In genomic region chr4:37981844-37982720, GRCh38 we compare ENCODE assay signal across 14 cellular contexts. TPM values are rescaled to one million over a fixed set of nuclear protein-coding genes. Genes with fewer than 3 reads are reported as not detected.
A peak's percentile ranks its signal among the peaks of the same experiment; 100 is the strongest.
DNase-seq lines count a peak whose midpoint lies in the region; ATAC-seq, FAIRE-seq and TF ChIP-seq lines count a peak whose summit lies in the region.
"Had no signal": no experiment of that assay in that cellular context is flagged by ENCODE, and none has a peak within 500 bp of the region (broad histone marks: within the 10 kb centered on the region; RNA-seq: fewer than 3 reads in every experiment).

No MANE protein-coding gene starts in this region.

- no peak for TF ChIP-seq CTCF in H1 (IDR thresholded peaks at IDR 0.05; ENCODE audit: control extremely low read depth in 1 of 3, insufficient read depth in 1 of 3, low read depth in 1 of 3, low read length in 3 of 3)
- TF ChIP-seq CTCF in osteocyte (IDR thresholded peaks at IDR 0.05) = no peak

- CTCF ChIA-PET in H1 (lab: Charles Lee; ENCODE audit: partially characterized antibody) = interaction anchor here (0.9 to 1.3 kb wide), 3 partner anchors 16 to 19 kb away, joined by 3 read pairs; no protein-coding TSS in a partner anchor
- CTCF ChIA-PET in activated CD8-positive, alpha-beta T cell treated with anti-CD3 and anti-CD28 coated beads, Interleukin-2, amount 10 ng/mL, durations not matched to agents 7 days and 5 days (lab: Charles Lee) = no interaction called here

- H3K36me3 ChIP-seq in HUES48 (ENCODE audit: control insufficient read depth, insufficient read depth, low read length) (no peaks in the 10 kb centered on the region), H1 (ENCODE audit: control insufficient read depth in 2 of 4, insufficient read depth in 4 of 4, low read length in 3 of 4) (no peaks in the 10 kb centered on the region)

- H3K4me2 ChIP-seq in H1 (ENCODE audit: insufficient read depth in 1 of 2, low read depth in 2 of 2, low read length in 2 of 2) = peak overlapping the region; percentile 28 to 44; a peak in 2 of 4 replicates

- H3K27me3 Mint-ChIP-seq in osteocyte (ENCODE audit: unreplicated experiment) = no peaks in the 10 kb centered on the region
- no peaks in the 10 kb centered on the region for H3K27me3 Mint-ChIP-seq in activated CD8-positive, alpha-beta T cell treated with anti-CD3 and anti-CD28 coated beads, Interleukin-2, amount 10 ng/mL, durations not matched to agents 7 days and 5 days (ENCODE audit: low read depth)
- H3K27me3 Mint-ChIP-seq: activated naive CD8-positive, alpha-beta T cell treated with anti-CD3 and anti-CD28 coated beads, Interleukin-2, amount 10 ng/mL, durations not matched to agents 7 days and 5 days had no signal

- no peak overlapping the region for H3K4ac ChIP-seq in H1 (replicated peaks; ENCODE audit: insufficient read length, low read depth, low read length)

- H3K18ac ChIP-seq in H1 (ENCODE audit: extremely low read depth, low read length) = peak overlapping the region; percentile 14; the same call in 1 of the 2 replicates

- H3K79me1 ChIP-seq in H1 (ENCODE audit: low read depth, low read length) = no peaks in the 10 kb centered on the region

- H3K9me3 ChIP-seq in HUES48 (ENCODE audit: control insufficient read depth, insufficient read depth, low read length) = no peaks in the 10 kb centered on the region
- no peaks in the 10 kb centered on the region for H3K9me3 ChIP-seq in H1 (ENCODE audit: insufficient read depth in 2 of 2, low read depth in 1 of 2, low read length in 1 of 2)
- H3K9me3 ChIP-seq: HAP-1, testis had no signal

- H2BK120ac ChIP-seq in H1 (replicated peaks; ENCODE audit: low read depth, low read length) = no peak overlapping the region

- H3K4me3 Mint-ChIP-seq in osteocyte (ENCODE audit: unreplicated experiment) = no peak overlapping the region
- no peak overlapping the region for H3K4me3 Mint-ChIP-seq in activated CD8-positive, alpha-beta T cell treated with anti-CD3 and anti-CD28 coated beads, Interleukin-2, amount 10 ng/mL, durations not matched to agents 7 days and 5 days
- H3K4me3 Mint-ChIP-seq: activated naive CD8-positive, alpha-beta T cell treated with anti-CD3 and anti-CD28 coated beads, Interleukin-2, amount 10 ng/mL, durations not matched to agents 7 days and 5 days had no signal

- 0 out of 2 replicates have a peak overlapping the region, but pooled peaks have one; percentile 36 for H2BK5ac ChIP-seq in H1 (ENCODE audit: low read depth, low read length)

- H2BK15ac ChIP-seq in H1 (ENCODE audit: low read length) = peak overlapping the region; percentile 34; the same call in 1 of the 2 replicates

- peaks cover 6 to 7% of the 10 kb centered on the region in 2 experiments for H4K20me1 ChIP-seq in H1 (replicated peaks in 1 of 2; ENCODE audit: control insufficient read depth in 1 of 2, insufficient read depth in 2 of 2, low read length in 2 of 2)

- no peak overlapping the region for H3K23ac ChIP-seq in H1 (ENCODE audit: insufficient read length)

- H3K27ac ChIP-seq in HUES48 (ENCODE audit: low read depth, low read length) = peak overlapping the region; percentile 23
- no peak overlapping the region for H3K27ac ChIP-seq in H1 (ENCODE audit: low read depth, low read length)
- H3K27ac ChIP-seq: testis had no signal

- DNase-seq in Ammon's horn (ENCODE audit: low spot score) = peak; percentile 56
- DNase-seq in H1 (ENCODE audit: low read depth in 1 of 2, low spot score in 2 of 2) = no peak
- no peak for DNase-seq in osteocyte (ENCODE audit: extremely low spot score, unreplicated experiment)
- no peak for DNase-seq in activated CD8-positive, alpha-beta T cell treated with anti-CD3 and anti-CD28 coated beads, Interleukin-2, amount 10 ng/mL, durations not matched to agents 7 days and 5 days
- DNase-seq in amniotic stem cell (lab: John Stamatoyannopoulos, UW) = no peak
- DNase-seq: activated CD4-positive, alpha-beta T cell treated with anti-CD3 and anti-CD28 coated beads, Interleukin-2, amount 50 U/mL, for 1 hour; activated naive CD8-positive, alpha-beta T cell treated with anti-CD3 and anti-CD28 coated beads, Interleukin-2, amount 10 ng/mL, durations not matched to agents 7 days and 5 days; SIG-M5; stimulated activated CD4-positive, alpha-beta T cell treated with anti-CD3 and anti-CD28 coated beads, Interleukin-2, amount 100 ng/mL, for 24 hours; testis had no signal

- H4K91ac ChIP-seq in H1 (replicated peaks; ENCODE audit: insufficient read length, low read length) = no peak overlapping the region

- H4K8ac ChIP-seq in H1 (ENCODE audit: extremely low read depth, insufficient read depth, low read length) = no peak overlapping the region

- H3K36me3 Mint-ChIP-seq in osteocyte (ENCODE audit: unreplicated experiment) = no peaks in the 10 kb centered on the region
- peaks cover 3% of the 10 kb centered on the region for H3K36me3 Mint-ChIP-seq in activated CD8-positive, alpha-beta T cell treated with anti-CD3 and anti-CD28 coated beads, Interleukin-2, amount 10 ng/mL, durations not matched to agents 7 days and 5 days (ENCODE audit: low read depth)

- peaks cover 0 to 81% of the 10 kb centered on the region in 2 experiments; a peak in 3 of 4 replicates for H3K79me2 ChIP-seq in H1 (ENCODE audit: control insufficient read depth in 1 of 2, insufficient read depth in 2 of 2, low read length in 2 of 2)

- no peak for ATAC-seq in activated CD8-positive, alpha-beta T cell treated with anti-CD3 and anti-CD28 coated beads, Interleukin-2, amount 10 ng/mL, durations not matched to agents 7 days and 5 days
- ATAC-seq in GM18868 (IDR thresholded peaks at IDR 0.05; ENCODE audit: unreplicated experiment) (no peak), GM21447 (IDR thresholded peaks at IDR 0.05; ENCODE audit: unreplicated experiment) (no peak)

- POLR2A ChIA-PET in H1 (lab: Charles Lee; ENCODE audit: partially characterized antibody) = interaction anchor here (0.8 kb wide), 1 partner anchor 12 kb away, joined by 3 read pairs; no protein-coding TSS in a partner anchor
- POLR2A ChIA-PET in activated CD8-positive, alpha-beta T cell treated with anti-CD3 and anti-CD28 coated beads, Interleukin-2, amount 10 ng/mL, durations not matched to agents 7 days and 5 days (lab: Charles Lee) = no interaction called here

- peaks cover 36% of the 10 kb centered on the region for H3K4me1 Mint-ChIP-seq in osteocyte (ENCODE audit: unreplicated experiment)
- peaks cover 37% of the 10 kb centered on the region for H3K4me1 Mint-ChIP-seq in activated CD8-positive, alpha-beta T cell treated with anti-CD3 and anti-CD28 coated beads, Interleukin-2, amount 10 ng/mL, durations not matched to agents 7 days and 5 days (ENCODE audit: low read depth)

- TF ChIP-seq EP300 in H1 (IDR thresholded peaks at IDR 0.05; ENCODE audit: borderline replicate concordance in 1 of 2, low read depth in 2 of 2, low read length in 2 of 2) = no peak

- WGBS in H1 (ENCODE audit: extremely low coverage in 1 of 2, insufficient coverage in 1 of 2, insufficient read length in 1 of 2, insufficient replicate concordance in 2 of 2, low coverage in 1 of 2, low lambda C conversion rate in 2 of 2, missing lambda C conversion rate in 1 of 2), 2 experiments = 49% methylated on average over 7 of the region's 7 CpGs; no CpG with 5 or more reads in 1 of the 2 experiments

- no peaks in the 10 kb centered on the region for H3K9me3 Mint-ChIP-seq in osteocyte (ENCODE audit: unreplicated experiment)
- H3K9me3 Mint-ChIP-seq in activated CD8-positive, alpha-beta T cell treated with anti-CD3 and anti-CD28 coated beads, Interleukin-2, amount 10 ng/mL, durations not matched to agents 7 days and 5 days (ENCODE audit: insufficient read depth) = no peaks in the 10 kb centered on the region
- H3K9me3 Mint-ChIP-seq: activated naive CD8-positive, alpha-beta T cell treated with anti-CD3 and anti-CD28 coated beads, Interleukin-2, amount 10 ng/mL, durations not matched to agents 7 days and 5 days had no signal

- no peak overlapping the region for H3K9ac ChIP-seq in HUES48 (ENCODE audit: low read depth, low read length)
- H3K9ac ChIP-seq in H1 (replicated peaks in 1 of 4; ENCODE audit: extremely low read depth in 1 of 4, low read depth in 3 of 4, low read length in 3 of 4) = no peak overlapping the region; a peak in 1 of 7 replicates

- H2AK5ac ChIP-seq in H1 (ENCODE audit: low read depth, low read length) = no peak overlapping the region; the same call in 1 of the 2 replicates

- H3K4me1 ChIP-seq in HUES48 (ENCODE audit: control insufficient read depth, insufficient read depth, low read length) (peaks cover 51% of the 10 kb centered on the region), H1 (replicated peaks in 1 of 4; ENCODE audit: control insufficient read depth in 3 of 4, insufficient read depth in 4 of 4, low read length in 3 of 4) (peaks cover 5 to 16% (median 11%) of the 10 kb centered on the region in 4 experiments; a peak in 6 of 7 replicates)

- no peak overlapping the region for H3K14ac ChIP-seq in H1 (ENCODE audit: insufficient read length)

- no peak overlapping the region for H3K56ac ChIP-seq in H1 (replicated peaks; ENCODE audit: insufficient read length, low read depth, low read length)

- no peak for FAIRE-seq in H1 (lab: Jason Lieb, UNC)

- H2BK20ac ChIP-seq in H1 (ENCODE audit: low read length) = no peak overlapping the region

- peaks cover 3% of the 10 kb centered on the region; the same call in 1 of the 2 replicates for H3K23me2 ChIP-seq in H1 (ENCODE audit: low read depth, low read length)

- H3K27me3 ChIP-seq in HUES48 (ENCODE audit: control insufficient read depth, insufficient read depth, low read length) (no peaks in the 10 kb centered on the region), H1 (replicated peaks in 1 of 4; ENCODE audit: control insufficient read depth in 3 of 4, extremely low read depth in 1 of 4, insufficient read depth in 3 of 4, low read length in 3 of 4) (no peaks in the 10 kb centered on the region)
- H3K27me3 ChIP-seq: testis had no signal

- TF ChIP-seq RAD21 in H1 (IDR thresholded peaks at IDR 0.05 in 1 of 2, conservative IDR thresholded peaks at IDR 0.05 in 1 of 2; ENCODE audit: low read depth in 2 of 2, low read length in 2 of 2) = no peak

- 0 out of 2 replicates have a peak overlapping the region, but pooled peaks have one; percentile 16 for H3K4me3 ChIP-seq in HUES48 (ENCODE audit: low read depth, low read length)
- H3K4me3 ChIP-seq in H1 (ENCODE audit: extremely low read depth in 1 of 4, insufficient read depth in 2 of 4, low read depth in 3 of 4, low read length in 4 of 4) = no peak overlapping the region
- H3K4me3 ChIP-seq: HAP-1, testis had no signal

- no peak overlapping the region for H2AFZ ChIP-seq in H1 (ENCODE audit: low read length)

- peak overlapping the region; percentile 33 for H3K27ac Mint-ChIP-seq in osteocyte (ENCODE audit: unreplicated experiment)
- H3K27ac Mint-ChIP-seq in activated CD8-positive, alpha-beta T cell treated with anti-CD3 and anti-CD28 coated beads, Interleukin-2, amount 10 ng/mL, durations not matched to agents 7 days and 5 days = no peak overlapping the region
- H3K27ac Mint-ChIP-seq: activated naive CD8-positive, alpha-beta T cell treated with anti-CD3 and anti-CD28 coated beads, Interleukin-2, amount 10 ng/mL, durations not matched to agents 7 days and 5 days had no signal

- TF ChIP-seq POLR2A in H1 (IDR thresholded peaks at IDR 0.05; ENCODE audit: control extremely low read depth in 1 of 2, low read depth in 2 of 2, low read length in 2 of 2) = no peak

- no peak overlapping the region for H2BK12ac ChIP-seq in H1 (ENCODE audit: low read depth, low read length)

- no peak overlapping the region for H4K5ac ChIP-seq in H1 (ENCODE audit: insufficient read length, low read depth, low read length)

RNA-seq across cellular contexts. Expression of gene PTTG2, which starts 21.9 kb away (rescaled TPM):
- total RNA-seq in H1 (2021; fragmentation: NEBNext Ultra II Directional; extraction: Animal tissue kit (Norgen Biotek cat#: 25700)) = not detected in 2 replicates
- polyA plus RNA-seq in H1 (2011; rRNA removed) = not detected in 2 replicates
- not detected for polyA plus RNA-seq in H1 (2011; cell fraction: cytosol; rRNA removed)
- not detected for polyA plus RNA-seq in H1 (2011; cell fraction: nucleus; rRNA removed)
- polyA plus RNA-seq in H1 (2012, experiment 1 of 2) = not detected in 4 replicates
- not detected for polyA plus RNA-seq in H1 (2012, experiment 2 of 2)
- not detected for polyA plus RNA-seq in H1 (2013, experiment 1 of 2)
- 0.07 TPM for polyA plus RNA-seq in H1 (2013, experiment 2 of 2)
- polyA minus RNA-seq in H1 (2011; rRNA and poly(A)+ RNA removed) = 0.85 TPM in 1 of 2 replicates, not detected in the other
- not detected for polyA minus RNA-seq in H1 (2011; cell fraction: cytosol; rRNA and poly(A)+ RNA removed)
- 1.4 TPM for polyA minus RNA-seq in H1 (2011; cell fraction: nucleus; rRNA and poly(A)+ RNA removed)
- total RNA-seq in osteocyte = not detected in 2 replicates
- 1 to 10 TPM; 1.8 to 2.2 TPM for total RNA-seq in activated CD8-positive, alpha-beta T cell treated with anti-CD3 and anti-CD28 coated beads, Interleukin-2, amount 10 ng/mL, durations not matched to agents 7 days and 5 days
